In the genomic region with DNA sequence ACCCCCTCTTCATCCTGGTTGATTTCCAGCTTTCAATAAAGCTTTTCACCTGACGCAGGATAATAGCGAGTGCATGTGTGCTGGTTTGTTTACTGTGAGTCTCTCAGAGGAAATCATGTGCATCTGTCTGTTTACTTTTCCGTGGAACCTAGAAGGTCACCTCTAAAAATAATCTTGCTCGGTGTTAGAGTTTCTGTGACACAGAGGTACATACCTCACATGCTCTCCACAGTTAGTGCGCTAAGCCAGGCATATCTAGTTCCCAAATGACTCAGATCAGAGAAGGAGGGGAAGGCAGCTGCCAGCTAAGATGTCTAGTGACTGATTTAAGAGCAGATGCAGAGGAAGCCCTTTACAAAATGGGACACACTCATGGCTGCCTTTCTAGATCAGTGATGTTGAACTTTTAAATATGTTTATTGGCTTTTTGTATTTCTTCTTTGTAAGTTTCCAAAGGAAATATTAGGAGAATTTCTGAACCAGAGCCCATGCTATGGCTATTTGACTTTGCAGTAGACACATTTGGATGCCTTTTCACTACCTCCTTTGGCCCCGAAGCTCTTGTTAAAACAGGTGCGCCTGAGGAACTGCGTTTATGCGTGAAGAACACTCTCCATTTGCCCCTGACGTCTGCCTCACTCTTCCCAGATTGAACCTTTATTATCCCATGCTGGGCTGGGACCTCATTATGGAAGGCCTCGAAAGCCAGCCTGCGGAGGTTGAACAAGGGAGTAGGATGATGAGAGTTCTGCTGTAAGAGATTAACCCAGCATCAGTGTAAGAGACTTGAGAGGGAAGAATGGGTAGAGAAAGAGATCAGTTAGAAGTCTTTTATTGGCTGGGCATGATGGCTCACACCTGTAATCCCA, we compare ENCODE assay signal across 8 cellular contexts.
DNase-seq lines count a peak whose midpoint lies in the region; ATAC-seq and TF ChIP-seq lines count a peak whose summit lies in the region.

No MANE protein-coding gene starts in this region.

- no peak overlapping the region for H3K4me3 ChIP-seq in mucosa of descending colon

- H3K4me1 ChIP-seq in mucosa of descending colon (ENCODE audit: low read depth), result no peaks in the 10 kb centered on the region

- no peak for TF ChIP-seq CTCF in activated CD8-positive, alpha-beta T cell treated with anti-CD3 and anti-CD28 coated beads for 36 hours (IDR thresholded peaks at IDR 0.05)
- no peak for TF ChIP-seq CTCF in mucosa of descending colon (IDR thresholded peaks at IDR 0.05)

- peak; percentile 26 for DNase-seq in activated CD8-positive, alpha-beta T cell treated with anti-CD3 and anti-CD28 coated beads for 36 hours
- DNase-seq in activated CD8-positive, alpha-beta T cell treated with anti-CD3 and anti-CD28 coated beads, Interleukin-2, amount 10 ng/mL, durations not matched to agents 7 days and 5 days, result no peak
- DNase-seq in NCI-H1417 treated with DMSO at 0.1 percent for 48 hours (lab: John Stamatoyannopoulos, UW) (peak; percentile 83), mucosa of descending colon (no peak), MV-4-11 (lab: John Stamatoyannopoulos, UW) (no peak)
- DNase-seq in activated CD4-positive, alpha-beta memory T cell treated with anti-CD3 and anti-CD28 coated beads, Interleukin-2, amount 10 ng/mL, durations not matched to agents 7 days and 5 days, result peak; percentile 31
- no peak for DNase-seq in activated T-helper 2 cell treated with anti-CD3 and anti-CD28 coated beads, Interferon-gamma antibody, Interleukin-2, Interleukin-4, amounts not matched to agents 10 μg/mL and 5 μg/mL and 100 μg/mL, durations not matched to agents 14 hours and 24 hours and 36 hours (ENCODE audit: low spot score)

- no peak overlapping the region for H3K4me3 Mint-ChIP-seq in activated CD8-positive, alpha-beta T cell treated with anti-CD3 and anti-CD28 coated beads for 36 hours
- no peak overlapping the region for H3K4me3 Mint-ChIP-seq in activated CD8-positive, alpha-beta T cell treated with anti-CD3 and anti-CD28 coated beads, Interleukin-2, amount 10 ng/mL, durations not matched to agents 7 days and 5 days
- H3K4me3 Mint-ChIP-seq in activated CD4-positive, alpha-beta memory T cell treated with anti-CD3 and anti-CD28 coated beads, Interleukin-2, amount 10 ng/mL, durations not matched to agents 7 days and 5 days, result no peak overlapping the region
- H3K4me3 Mint-ChIP-seq in activated T-helper 2 cell treated with anti-CD3 and anti-CD28 coated beads, Interferon-gamma antibody, Interleukin-2, Interleukin-4, amounts not matched to agents 10 μg/mL and 5 μg/mL and 100 μg/mL, durations not matched to agents 14 hours and 24 hours and 36 hours (ENCODE audit: low read depth), result no peak overlapping the region

- CTCF ChIA-PET in activated CD8-positive, alpha-beta T cell treated with anti-CD3 and anti-CD28 coated beads for 36 hours (lab: Charles Lee), result interaction anchor here (0.7 kb wide), 1 partner anchor 9 kb away, joined by 3 read pairs; no protein-coding TSS in a partner anchor
- CTCF ChIA-PET in activated CD8-positive, alpha-beta T cell treated with anti-CD3 and anti-CD28 coated beads, Interleukin-2, amount 10 ng/mL, durations not matched to agents 7 days and 5 days (lab: Charles Lee), result interaction anchor here (1.3 kb wide), 1 partner anchor 50 kb away, joined by 3 read pairs; no protein-coding TSS in a partner anchor
- CTCF ChIA-PET in activated CD4-positive, alpha-beta memory T cell treated with anti-CD3 and anti-CD28 coated beads, Interleukin-2, amount 10 ng/mL, durations not matched to agents 7 days and 5 days (lab: Charles Lee), result no interaction called here

- no peaks in the 10 kb centered on the region for H3K9me3 Mint-ChIP-seq in activated CD8-positive, alpha-beta T cell treated with anti-CD3 and anti-CD28 coated beads for 36 hours
- no peaks in the 10 kb centered on the region for H3K9me3 Mint-ChIP-seq in activated CD8-positive, alpha-beta T cell treated with anti-CD3 and anti-CD28 coated beads, Interleukin-2, amount 10 ng/mL, durations not matched to agents 7 days and 5 days (ENCODE audit: insufficient read depth)
- H3K9me3 Mint-ChIP-seq in activated CD4-positive, alpha-beta memory T cell treated with anti-CD3 and anti-CD28 coated beads, Interleukin-2, amount 10 ng/mL, durations not matched to agents 7 days and 5 days, result no peaks in the 10 kb centered on the region
- no peaks in the 10 kb centered on the region for H3K9me3 Mint-ChIP-seq in activated T-helper 2 cell treated with anti-CD3 and anti-CD28 coated beads, Interferon-gamma antibody, Interleukin-2, Interleukin-4, amounts not matched to agents 10 μg/mL and 5 μg/mL and 100 μg/mL, durations not matched to agents 14 hours and 24 hours and 36 hours

- no peak overlapping the region for H3K27ac Mint-ChIP-seq in activated CD8-positive, alpha-beta T cell treated with anti-CD3 and anti-CD28 coated beads for 36 hours
- no peak overlapping the region for H3K27ac Mint-ChIP-seq in activated CD8-positive, alpha-beta T cell treated with anti-CD3 and anti-CD28 coated beads, Interleukin-2, amount 10 ng/mL, durations not matched to agents 7 days and 5 days
- no peak overlapping the region for H3K27ac Mint-ChIP-seq in activated CD4-positive, alpha-beta memory T cell treated with anti-CD3 and anti-CD28 coated beads, Interleukin-2, amount 10 ng/mL, durations not matched to agents 7 days and 5 days
- H3K27ac Mint-ChIP-seq in activated T-helper 2 cell treated with anti-CD3 and anti-CD28 coated beads, Interferon-gamma antibody, Interleukin-2, Interleukin-4, amounts not matched to agents 10 μg/mL and 5 μg/mL and 100 μg/mL, durations not matched to agents 14 hours and 24 hours and 36 hours, result no peak overlapping the region

- no peaks in the 10 kb centered on the region for H3K36me3 ChIP-seq in mucosa of descending colon (ENCODE audit: low read depth)

- no peaks in the 10 kb centered on the region for H3K36me3 Mint-ChIP-seq in activated CD8-positive, alpha-beta T cell treated with anti-CD3 and anti-CD28 coated beads for 36 hours (ENCODE audit: low read depth)
- no peaks in the 10 kb centered on the region for H3K36me3 Mint-ChIP-seq in activated CD8-positive, alpha-beta T cell treated with anti-CD3 and anti-CD28 coated beads, Interleukin-2, amount 10 ng/mL, durations not matched to agents 7 days and 5 days (ENCODE audit: low read depth)
- no peaks in the 10 kb centered on the region for H3K36me3 Mint-ChIP-seq in activated CD4-positive, alpha-beta memory T cell treated with anti-CD3 and anti-CD28 coated beads, Interleukin-2, amount 10 ng/mL, durations not matched to agents 7 days and 5 days (ENCODE audit: low read depth)
- no peaks in the 10 kb centered on the region for H3K36me3 Mint-ChIP-seq in activated T-helper 2 cell treated with anti-CD3 and anti-CD28 coated beads, Interferon-gamma antibody, Interleukin-2, Interleukin-4, amounts not matched to agents 10 μg/mL and 5 μg/mL and 100 μg/mL, durations not matched to agents 14 hours and 24 hours and 36 hours (ENCODE audit: low read depth)

- no peaks in the 10 kb centered on the region for H3K27me3 Mint-ChIP-seq in activated CD8-positive, alpha-beta T cell treated with anti-CD3 and anti-CD28 coated beads for 36 hours
- peaks cover 2% of the 10 kb centered on the region for H3K27me3 Mint-ChIP-seq in activated CD8-positive, alpha-beta T cell treated with anti-CD3 and anti-CD28 coated beads, Interleukin-2, amount 10 ng/mL, durations not matched to agents 7 days and 5 days (ENCODE audit: low read depth)
- H3K27me3 Mint-ChIP-seq in activated CD4-positive, alpha-beta memory T cell treated with anti-CD3 and anti-CD28 coated beads, Interleukin-2, amount 10 ng/mL, durations not matched to agents 7 days and 5 days, result peaks cover 1% of the 10 kb centered on the region
- peaks cover 5% of the 10 kb centered on the region for H3K27me3 Mint-ChIP-seq in activated T-helper 2 cell treated with anti-CD3 and anti-CD28 coated beads, Interferon-gamma antibody, Interleukin-2, Interleukin-4, amounts not matched to agents 10 μg/mL and 5 μg/mL and 100 μg/mL, durations not matched to agents 14 hours and 24 hours and 36 hours (ENCODE audit: low read depth)

- intact Hi-C loops in activated CD8-positive, alpha-beta T cell treated with anti-CD3 and anti-CD28 coated beads for 36 hours (cut with micrococcal nuclease), result no loop called here
- intact Hi-C loops in mucosa of descending colon (cut with DNase I, micrococcal nuclease), result no loop called here
- intact Hi-C loops in activated T-helper 2 cell treated with anti-CD3 and anti-CD28 coated beads, Interferon-gamma antibody, Interleukin-2, Interleukin-4, amounts not matched to agents 10 μg/mL and 5 μg/mL and 100 μg/mL, durations not matched to agents 14 hours and 24 hours and 36 hours (cut with micrococcal nuclease), result loop anchor here (2.0 kb wide), 2 partner anchors 13 to 19 kb away; no protein-coding TSS in a partner anchor

- ATAC-seq in activated CD8-positive, alpha-beta T cell treated with anti-CD3 and anti-CD28 coated beads for 36 hours, result peak; percentile 91
- no peak for ATAC-seq in activated CD8-positive, alpha-beta T cell treated with anti-CD3 and anti-CD28 coated beads, Interleukin-2, amount 10 ng/mL, durations not matched to agents 7 days and 5 days
- ATAC-seq in HG02763 (IDR thresholded peaks at IDR 0.05; ENCODE audit: unreplicated experiment) (peak; percentile 97), mucosa of descending colon (peak; percentile 53)

- H3K4me1 Mint-ChIP-seq in activated CD8-positive, alpha-beta T cell treated with anti-CD3 and anti-CD28 coated beads for 36 hours (ENCODE audit: low read depth), result peaks cover 3% of the 10 kb centered on the region
- no peaks in the 10 kb centered on the region for H3K4me1 Mint-ChIP-seq in activated CD8-positive, alpha-beta T cell treated with anti-CD3 and anti-CD28 coated beads, Interleukin-2, amount 10 ng/mL, durations not matched to agents 7 days and 5 days (ENCODE audit: low read depth)
- H3K4me1 Mint-ChIP-seq in activated CD4-positive, alpha-beta memory T cell treated with anti-CD3 and anti-CD28 coated beads, Interleukin-2, amount 10 ng/mL, durations not matched to agents 7 days and 5 days, result peaks cover 8% of the 10 kb centered on the region
- peaks cover 8% of the 10 kb centered on the region for H3K4me1 Mint-ChIP-seq in activated T-helper 2 cell treated with anti-CD3 and anti-CD28 coated beads, Interferon-gamma antibody, Interleukin-2, Interleukin-4, amounts not matched to agents 10 μg/mL and 5 μg/mL and 100 μg/mL, durations not matched to agents 14 hours and 24 hours and 36 hours (ENCODE audit: low read depth)

- H3K9me3 ChIP-seq in mucosa of descending colon, result no peaks in the 10 kb centered on the region

- POLR2A ChIA-PET in activated CD8-positive, alpha-beta T cell treated with anti-CD3 and anti-CD28 coated beads for 36 hours (lab: Charles Lee), result no interaction called here
- POLR2A ChIA-PET in activated CD8-positive, alpha-beta T cell treated with anti-CD3 and anti-CD28 coated beads, Interleukin-2, amount 10 ng/mL, durations not matched to agents 7 days and 5 days (lab: Charles Lee), result no interaction called here
- POLR2A ChIA-PET in activated CD4-positive, alpha-beta memory T cell treated with anti-CD3 and anti-CD28 coated beads, Interleukin-2, amount 10 ng/mL, durations not matched to agents 7 days and 5 days (lab: Charles Lee), result no interaction called here

Comparison
In these comparisons a context has a peak if more than half of its experiments do, and no peak if none do; other contexts are left out.
1. DNase-seq: peak in activated CD8-positive, alpha-beta T cell treated with anti-CD3 and anti-CD28 coated beads for 36 hours (single experiment), NCI-H1417 treated with DMSO at 0.1 percent for 48 hours (single experiment) and activated CD4-positive, alpha-beta memory T cell treated with anti-CD3 and anti-CD28 coated beads, Interleukin-2, amount 10 ng/mL, durations not matched to agents 7 days and 5 days (single experiment); none in activated CD8-positive, alpha-beta T cell treated with anti-CD3 and anti-CD28 coated beads, Interleukin-2, amount 10 ng/mL, durations not matched to agents 7 days and 5 days (single experiment), mucosa of descending colon (0 of 3), MV-4-11 (single experiment) and activated T-helper 2 cell treated with anti-CD3 and anti-CD28 coated beads, Interferon-gamma antibody, Interleukin-2, Interleukin-4, amounts not matched to agents 10 μg/mL and 5 μg/mL and 100 μg/mL, durations not matched to agents 14 hours and 24 hours and 36 hours (single experiment).